Comparison of ENCODE assay signal across 8 cellular contexts in the genomic region with DNA sequence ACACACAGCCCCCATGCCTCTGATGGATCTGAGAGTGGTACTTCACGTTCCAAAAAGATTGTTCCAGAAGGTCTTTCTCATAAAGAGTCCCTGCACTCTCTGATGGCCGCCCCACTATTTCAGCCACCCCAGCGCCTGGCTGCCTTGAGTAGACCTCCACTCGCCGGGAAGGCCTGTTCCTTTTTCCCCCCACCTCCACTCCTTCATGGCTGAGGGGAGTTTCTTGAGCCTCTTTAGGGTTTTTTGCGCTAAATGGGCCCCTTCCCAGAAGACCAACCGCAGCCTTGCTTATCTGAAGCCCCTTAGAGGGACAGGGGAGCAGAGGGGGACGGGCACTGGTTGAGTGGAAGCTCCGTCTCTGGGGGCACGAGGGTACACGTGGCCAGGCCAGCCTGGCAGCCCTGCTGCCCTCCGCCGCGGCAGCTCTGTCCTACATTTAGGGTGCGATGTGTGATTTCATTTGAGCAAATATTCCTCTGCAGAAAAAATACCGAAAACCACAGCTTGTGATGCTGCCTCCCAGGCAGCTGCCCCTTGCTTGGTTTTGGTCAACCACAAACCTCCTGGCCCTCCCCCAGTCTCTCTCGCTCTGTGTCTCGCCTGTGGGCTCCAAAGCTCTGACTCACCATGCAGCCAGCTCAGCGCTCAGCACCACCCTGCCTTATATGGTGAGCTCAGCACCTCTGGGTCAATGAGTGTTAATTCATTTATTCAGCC.
DNase-seq lines count a peak whose midpoint lies in the region; ATAC-seq and TF ChIP-seq lines count a peak whose summit lies in the region.

No MANE protein-coding gene starts in this region.

- WGBS in right lobe of liver (ENCODE audit: insufficient coverage, low coverage, low lambda C conversion rate, missing lambda C conversion rate), result 72% methylated on average over 5 of the region's 19 CpGs

- H3K27me3 Mint-ChIP-seq in chondrocyte (ENCODE audit: low read depth), result peaks cover 22% of the 10 kb centered on the region

- H3K4me3 ChIP-seq in HCT116 (replicated peaks in 1 of 2; ENCODE audit: low read depth in 1 of 2, low read length in 2 of 2), result 0 out of 4 replicates have a peak overlapping the region, but pooled peaks of 1 of the 2 experiments have one; percentile 11
- no peak overlapping the region for H3K4me3 ChIP-seq in MG63
- H3K4me3 ChIP-seq in right lobe of liver, result no peak overlapping the region

- intact Hi-C loops in HCT116 (cut with micrococcal nuclease), result no loop called here
- intact Hi-C loops in right lobe of liver (cut with DNase I), result no loop called here

- H3K27ac Mint-ChIP-seq in chondrocyte (ENCODE audit: unreplicated experiment), result peak overlapping the region; percentile 91

- no peak overlapping the region for H2AFZ ChIP-seq in HCT116 (ENCODE audit: low read depth, low read length, poor library complexity, severe bottlenecking)

- H3K4me1 Mint-ChIP-seq in chondrocyte (ENCODE audit: low read depth), result peaks cover 33% of the 10 kb centered on the region

- POLR2A ChIA-PET in HCT116 (lab: Charles Lee), result no interaction called here

- H3K4me1 ChIP-seq in HCT116 (ENCODE audit: control insufficient read depth in 1 of 2, insufficient read depth in 2 of 2, low read length in 2 of 2) (peaks cover 14 to 17% of the 10 kb centered on the region in 2 experiments), right lobe of liver (peaks cover 0 to 3% (median 0%) of the 10 kb centered on the region in 4 donors)

- CTCF ChIA-PET in HCT116 (lab: Charles Lee), result interaction anchor here (0.9 to 1.3 kb wide), 2 partner anchors 9 to 240 kb away, joined by 3 read pairs; no protein-coding TSS in a partner anchor

- BruUV-seq in HCT116 (replicated peaks; lab: Mats Ljungman, UMichigan), result no TSS peak

- DNase-seq in GM04503 (ENCODE audit: low read depth), result peak; percentile 96
- DNase-seq in HCT116 (ENCODE audit: low read depth, low spot score), result peak; percentile 89
- peak; percentile 99 for DNase-seq in MG63
- DNase-seq in activated CD4-positive, alpha-beta T cell treated with anti-CD3 and anti-CD28 coated beads for 1 hour, result peak; percentile 66
- no peak for DNase-seq in chondrocyte (ENCODE audit: low spot score)
- DNase-seq in right lobe of liver, result peak in 1 of 3 donors; percentile 49
- peak; percentile 69 to 83 for DNase-seq in stimulated activated CD8-positive, alpha-beta memory T cell treated with anti-CD3 and anti-CD28 coated beads, Interleukin-15, amount 100 ng/mL, for 4 hours (ENCODE audit: low read depth in 2 of 2)
- DNase-seq in NCI-H1436 (lab: John Stamatoyannopoulos, UW), result no peak

- TF ChIP-seq CTCF in HCT116 (IDR thresholded peaks at IDR 0.05 in 2 of 3, conservative IDR thresholded peaks at IDR 0.05 in 1 of 3; ENCODE audit: borderline replicate concordance in 1 of 3, insufficient read depth in 1 of 3, low read depth in 2 of 3, low read length in 2 of 3) (no peak), chondrocyte (IDR thresholded peaks at IDR 0.05) (no peak), right lobe of liver (IDR thresholded peaks at IDR 0.05) (no peak)

- H3K9me2 ChIP-seq in HCT116 (ENCODE audit: insufficient read depth), result no peaks in the 10 kb centered on the region

- TF ChIP-seq POLR2A in HCT116 (IDR thresholded peaks at IDR 0.05; ENCODE audit: borderline replicate concordance, extremely low read depth, insufficient read depth, insufficient read length) (no peak), right lobe of liver (IDR thresholded peaks at IDR 0.05) (no peak)

- TF ChIP-seq RAD21 in HCT116 (IDR thresholded peaks at IDR 0.05; ENCODE audit: low read depth), result no peak

- no peak overlapping the region for H3K4me3 Mint-ChIP-seq in chondrocyte (ENCODE audit: unreplicated experiment)

- peak overlapping the region; percentile 46 for H3K9ac ChIP-seq in HCT116 (ENCODE audit: low read length)

- no peaks in the 10 kb centered on the region for H3K9me3 ChIP-seq in HCT116 (ENCODE audit: control insufficient read depth in 1 of 2, insufficient read depth in 1 of 2, low read depth in 1 of 2, low read length in 2 of 2)
- H3K9me3 ChIP-seq in MG63, result no peaks in the 10 kb centered on the region
- H3K9me3 ChIP-seq in right lobe of liver, result no peaks in the 10 kb centered on the region

- no peaks in the 10 kb centered on the region for H3K9me3 Mint-ChIP-seq in chondrocyte (ENCODE audit: low read depth)

- H3K27me3 ChIP-seq in HCT116 (ENCODE audit: insufficient read depth, low read length) (peaks cover 11% of the 10 kb centered on the region; the same call in 1 of the 2 replicates), MG63 (no peaks in the 10 kb centered on the region), right lobe of liver (no peaks in the 10 kb centered on the region)

- H3K36me3 Mint-ChIP-seq in chondrocyte (ENCODE audit: low read depth), result no peaks in the 10 kb centered on the region

- ATAC-seq in HCT116 (peak; percentile 99), right lobe of liver (peak; percentile 5 to 69 (median 36))

- H3K79me2 ChIP-seq in HCT116 (ENCODE audit: insufficient read depth, low read length), result no peaks in the 10 kb centered on the region

- H3K27ac ChIP-seq in HCT116 (ENCODE audit: low read depth, low read length), result peak overlapping the region; percentile 52
- no peak overlapping the region for H3K27ac ChIP-seq in right lobe of liver

- H3K4me2 ChIP-seq in HCT116 (ENCODE audit: low read length), result peak overlapping the region; percentile 67

- RAD21 ChIA-PET in HCT116 (lab: Charles Lee; ENCODE audit: low non-redundant PET in 1 of 2, low total read pairs in 2 of 2, uncharacterized antibody in 2 of 2, unreplicated experiment in 2 of 2), result no interaction called here

- H4K20me1 ChIP-seq in HCT116 (ENCODE audit: insufficient read depth), result no peaks in the 10 kb centered on the region

- H3K36me3 ChIP-seq in HCT116 (ENCODE audit: control insufficient read depth in 1 of 2, insufficient read depth in 2 of 2, low read length in 2 of 2), result no peaks in the 10 kb centered on the region
- no peaks in the 10 kb centered on the region for H3K36me3 ChIP-seq in MG63
- no peaks in the 10 kb centered on the region for H3K36me3 ChIP-seq in right lobe of liver

TF ChIP-seq in HCT116, 20 proteins besides CTCF, POLR2A, EP300 and RAD21 (continues in another document):
- TF ChIP-seq, protein P1, sequence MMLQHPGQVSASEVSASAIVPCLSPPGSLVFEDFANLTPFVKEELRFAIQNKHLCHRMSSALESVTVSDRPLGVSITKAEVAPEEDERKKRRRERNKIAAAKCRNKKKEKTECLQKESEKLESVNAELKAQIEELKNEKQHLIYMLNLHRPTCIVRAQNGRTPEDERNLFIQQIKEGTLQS (IDR thresholded peaks at IDR 0.05), result no peak
- no peak for TF ChIP-seq ELF1 (IDR thresholded peaks at IDR 0.05; ENCODE audit: borderline replicate concordance, low read depth)
- TF ChIP-seq POLR2AphosphoS5 (IDR thresholded peaks at IDR 0.05; ENCODE audit: low read depth, low read length), result no peak
- TF ChIP-seq, protein P2, sequence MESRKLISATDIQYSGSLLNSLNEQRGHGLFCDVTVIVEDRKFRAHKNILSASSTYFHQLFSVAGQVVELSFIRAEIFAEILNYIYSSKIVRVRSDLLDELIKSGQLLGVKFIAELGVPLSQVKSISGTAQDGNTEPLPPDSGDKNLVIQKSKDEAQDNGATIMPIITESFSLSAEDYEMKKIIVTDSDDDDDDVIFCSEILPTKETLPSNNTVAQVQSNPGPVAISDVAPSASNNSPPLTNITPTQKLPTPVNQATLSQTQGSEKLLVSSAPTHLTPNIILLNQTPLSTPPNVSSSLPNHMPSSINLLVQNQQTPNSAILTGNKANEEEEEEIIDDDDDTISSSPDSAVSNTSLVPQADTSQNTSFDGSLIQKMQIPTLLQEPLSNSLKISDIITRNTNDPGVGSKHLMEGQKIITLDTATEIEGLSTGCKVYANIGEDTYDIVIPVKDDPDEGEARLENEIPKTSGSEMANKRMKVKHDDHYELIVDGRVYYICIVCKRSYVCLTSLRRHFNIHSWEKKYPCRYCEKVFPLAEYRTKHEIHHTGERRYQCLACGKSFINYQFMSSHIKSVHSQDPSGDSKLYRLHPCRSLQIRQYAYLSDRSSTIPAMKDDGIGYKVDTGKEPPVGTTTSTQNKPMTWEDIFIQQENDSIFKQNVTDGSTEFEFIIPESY (IDR thresholded peaks at IDR 0.05; ENCODE audit: extremely low read depth, insufficient replicate concordance, low read length), result no peak
- peak; percentile 78 for TF ChIP-seq FOSL1 (IDR thresholded peaks at IDR 0.05; ENCODE audit: low read depth)
- no peak for TF ChIP-seq EZH2phosphoT487 (IDR thresholded peaks at IDR 0.05; ENCODE audit: borderline replicate concordance)
- TF ChIP-seq, protein P3, sequence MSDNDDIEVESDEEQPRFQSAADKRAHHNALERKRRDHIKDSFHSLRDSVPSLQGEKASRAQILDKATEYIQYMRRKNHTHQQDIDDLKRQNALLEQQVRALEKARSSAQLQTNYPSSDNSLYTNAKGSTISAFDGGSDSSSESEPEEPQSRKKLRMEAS (IDR thresholded peaks at IDR 0.05), result peak; percentile 65; the same call in 1 of the 2 replicates
- peak; percentile 65 for TF ChIP-seq JUND (IDR thresholded peaks at IDR 0.05)
- no peak for TF ChIP-seq YY1 (IDR thresholded peaks at IDR 0.05; ENCODE audit: extremely low read depth, insufficient replicate concordance, low read depth, low read length)
- TF ChIP-seq CBX3 (IDR thresholded peaks at IDR 0.05; ENCODE audit: low read depth), result 0 out of 2 replicates have a peak, but pooled peaks have one; percentile 34
- TF ChIP-seq TCF7L2 (IDR thresholded peaks at IDR 0.05; ENCODE audit: borderline replicate concordance, extremely low read depth, insufficient read depth, insufficient read length), result peak; percentile 13
- peak; percentile 100 for TF ChIP-seq SRF (IDR thresholded peaks at IDR 0.05; ENCODE audit: low read depth)
- TF ChIP-seq SP1 (IDR thresholded peaks at IDR 0.05; ENCODE audit: low read depth), result peak; percentile 54; the same call in 1 of the 2 replicates
- TF ChIP-seq ZFX (IDR thresholded peaks at IDR 0.05), result 0 out of 2 replicates have a peak, but pooled peaks have one; percentile 9

Comparison
In these comparisons a context has a peak if more than half of its experiments do, and no peak if none do; other contexts are left out.
1. DNase-seq: peak in GM04503 (single experiment), HCT116 (single experiment), MG63 (single experiment), activated CD4-positive, alpha-beta T cell treated with anti-CD3 and anti-CD28 coated beads for 1 hour (single experiment) and stimulated activated CD8-positive, alpha-beta memory T cell treated with anti-CD3 and anti-CD28 coated beads, Interleukin-15, amount 100 ng/mL, for 4 hours (2 of 2); none in chondrocyte (single experiment) and NCI-H1436 (single experiment).